30 cellular contexts compared by ENCODE assay signal in genomic region chr6:46555129-46555528, GRCh38.
"Had no signal": no experiment of that assay in that cellular context is flagged by ENCODE, and none has a peak within 500 bp of the region (broad histone marks: within the 10 kb centered on the region; RNA-seq: fewer than 3 reads in every experiment).

No MANE protein-coding gene starts in this region.

- H3K4me3 ChIP-seq: breast epithelium, esophagus muscularis mucosa, heart right ventricle, left ventricle myocardium inferior, lung, mucosa of descending colon, pancreas, prostate gland, suprapubic skin, tibial artery, upper lobe of right lung had no signal

- H3K27ac ChIP-seq: breast epithelium, esophagus muscularis mucosa, foreskin keratinocyte, heart right ventricle, left ventricle myocardium inferior, pancreas, prostate gland, suprapubic skin, tibial artery, upper lobe of right lung had no signal

- H3K4me3 Mint-ChIP-seq: activated B cell treated with CpG ODN at 0.5 μM for 24 hours; activated CD8-positive, alpha-beta memory T cell treated with anti-CD3 and anti-CD28 coated beads, Interleukin-2, amount 10 ng/mL, durations not matched to agents 7 days and 5 days; activated CD8-positive, alpha-beta T cell treated with anti-CD3 and anti-CD28 coated beads, Interleukin-2, amount 10 ng/mL, durations not matched to agents 7 days and 5 days; naive B cell; nephron progenitor cell had no signal

- H3K36me3 ChIP-seq: breast epithelium, esophagus muscularis mucosa, heart right ventricle, left ventricle myocardium inferior, pancreas, prostate gland, suprapubic skin, tibial artery, upper lobe of right lung had no signal

- H3K36me3 Mint-ChIP-seq: activated CD8-positive, alpha-beta memory T cell treated with anti-CD3 and anti-CD28 coated beads, Interleukin-2, amount 10 ng/mL, durations not matched to agents 7 days and 5 days; activated naive CD4-positive, alpha-beta T cell treated with anti-CD3 and anti-CD28 coated beads, Interleukin-2, amount 50 U/mL, for 72 hours; naive B cell had no signal

- H3K4me1 Mint-ChIP-seq: activated CD8-positive, alpha-beta memory T cell treated with anti-CD3 and anti-CD28 coated beads, Interleukin-2, amount 10 ng/mL, durations not matched to agents 7 days and 5 days; nephron progenitor cell had no signal

- ATAC-seq: activated CD8-positive, alpha-beta memory T cell treated with anti-CD3 and anti-CD28 coated beads, Interleukin-2, amount 10 ng/mL, durations not matched to agents 7 days and 5 days; activated CD8-positive, alpha-beta T cell treated with anti-CD3 and anti-CD28 coated beads, Interleukin-2, amount 10 ng/mL, durations not matched to agents 7 days and 5 days; activated naive CD4-positive, alpha-beta T cell treated with anti-CD3 and anti-CD28 coated beads, Interleukin-2, amount 50 U/mL, for 72 hours; foreskin keratinocyte; mucosa of descending colon; pancreas; sciatic nerve had no signal

- DNase-seq: activated B cell treated with CpG ODN at 0.5 μM for 24 hours; activated CD4-positive, alpha-beta T cell treated with anti-CD3 and anti-CD28 coated beads, Interleukin-2, amount 50 U/mL, for 1 hour; activated CD8-positive, alpha-beta memory T cell treated with anti-CD3 and anti-CD28 coated beads, Interleukin-2, amount 10 ng/mL, durations not matched to agents 7 days and 5 days; activated CD8-positive, alpha-beta T cell treated with anti-CD3 and anti-CD28 coated beads, Interleukin-2, amount 10 ng/mL, durations not matched to agents 7 days and 5 days; activated T-cell treated with anti-CD3 and anti-CD28 coated beads, Interleukin-2, amount 50 U/mL, for 48 hours; central memory CD4-positive, alpha-beta T cell; foreskin keratinocyte; heart right ventricle; left ventricle myocardium inferior; mucosa of descending colon; naive B cell; nephron progenitor cell; pancreas; retina; small intestine; stimulated activated CD4-positive, alpha-beta T cell treated with anti-CD3 and anti-CD28 coated beads, Interleukin-1b, Interleukin-23, amount 100 ng/mL, for 48 hours; stimulated activated CD4-positive, alpha-beta T cell treated with anti-CD3 and anti-CD28 coated beads, Interleukin-4, amount 100 ng/mL, for 4 hours; stimulated activated CD8-positive, alpha-beta memory T cell treated with anti-CD3 and anti-CD28 coated beads, Interleukin-4, amount 100 ng/mL, for 48 hours; stimulated activated naive CD4-positive, alpha-beta T cell; T-helper 2 cell; tibial artery; upper lobe of right lung had no signal

- H3K9me3 Mint-ChIP-seq: activated B cell treated with CpG ODN at 0.5 μM for 24 hours; activated naive CD4-positive, alpha-beta T cell treated with anti-CD3 and anti-CD28 coated beads, Interleukin-2, amount 50 U/mL, for 72 hours; activated T-helper 2 cell treated with anti-CD3 and anti-CD28 coated beads, Interferon-gamma antibody, Interleukin-2, Interleukin-4, amounts not matched to agents 10 μg/mL and 5 μg/mL and 100 μg/mL, durations not matched to agents 14 hours and 24 hours and 36 hours; nephron progenitor cell had no signal

- H3K27me3 ChIP-seq: breast epithelium, esophagus muscularis mucosa, heart right ventricle, pancreas, suprapubic skin, tibial artery, upper lobe of right lung had no signal

- H3K27ac Mint-ChIP-seq: activated B cell treated with CpG ODN at 0.5 μM for 24 hours; activated CD8-positive, alpha-beta memory T cell treated with anti-CD3 and anti-CD28 coated beads, Interleukin-2, amount 10 ng/mL, durations not matched to agents 7 days and 5 days; activated CD8-positive, alpha-beta T cell treated with anti-CD3 and anti-CD28 coated beads, Interleukin-2, amount 10 ng/mL, durations not matched to agents 7 days and 5 days; activated naive CD4-positive, alpha-beta T cell treated with anti-CD3 and anti-CD28 coated beads, Interleukin-2, amount 50 U/mL, for 72 hours; activated T-helper 2 cell treated with anti-CD3 and anti-CD28 coated beads, Interferon-gamma antibody, Interleukin-2, Interleukin-4, amounts not matched to agents 10 μg/mL and 5 μg/mL and 100 μg/mL, durations not matched to agents 14 hours and 24 hours and 36 hours; nephron progenitor cell had no signal

- H3K9me3 ChIP-seq: breast epithelium, esophagus muscularis mucosa, heart right ventricle, left ventricle myocardium inferior, mucosa of descending colon, pancreas, prostate gland, suprapubic skin, tibial artery, upper lobe of right lung had no signal

- H3K4me1 ChIP-seq: breast epithelium, esophagus muscularis mucosa, foreskin keratinocyte, heart right ventricle, left ventricle myocardium inferior, pancreas, prostate gland, suprapubic skin, upper lobe of right lung had no signal
